Comparison of ENCODE assay signal across 13 cellular contexts in genomic region chr11:80414766-80415165, GRCh38.
A peak's percentile ranks its signal among the peaks of the same experiment; 100 is the strongest.
DNase-seq lines count a peak whose midpoint lies in the region; ATAC-seq, FAIRE-seq and TF ChIP-seq lines count a peak whose summit lies in the region.
"Had no signal": no experiment of that assay in that cellular context is flagged by ENCODE, and none has a peak within 500 bp of the region (broad histone marks: within the 10 kb centered on the region; RNA-seq: fewer than 3 reads in every experiment).

No MANE protein-coding gene starts in this region.

- H3K9ac ChIP-seq in endothelial cell of umbilical vein (replicated peaks; ENCODE audit: extremely low read depth, insufficient read depth, low read length): no peak overlapping the region
- H3K9ac ChIP-seq: parathyroid adenoma had no signal

- H3K4me1 ChIP-seq in endothelial cell of umbilical vein (ENCODE audit: control insufficient read depth, extremely low read depth, insufficient read depth, low read length): peaks cover 6% of the 10 kb centered on the region
- H3K4me1 ChIP-seq: parathyroid adenoma, testis had no signal

- peak overlapping the region; percentile 3 for H3K27ac ChIP-seq in endothelial cell of umbilical vein (ENCODE audit: insufficient read depth, low read depth, low read length)
- H3K27ac ChIP-seq: dorsolateral prefrontal cortex, parathyroid adenoma, testis had no signal

- H3K4me2 ChIP-seq in endothelial cell of umbilical vein (ENCODE audit: insufficient read depth, low read length): peak overlapping the region; percentile 40

- no peaks in the 10 kb centered on the region for H3K36me3 ChIP-seq in endothelial cell of umbilical vein (ENCODE audit: control insufficient read depth in 2 of 2, extremely low read depth in 1 of 2, insufficient read depth in 2 of 2, low read length in 2 of 2)

- no peak overlapping the region for H3K4me3 ChIP-seq in endothelial cell of umbilical vein (replicated peaks in 1 of 3; ENCODE audit: insufficient read depth in 1 of 3, low read depth in 1 of 3, low read length in 3 of 3)
- H3K4me3 ChIP-seq: dorsolateral prefrontal cortex, testis had no signal

- peak; percentile 80 for ATAC-seq in sciatic nerve
- ATAC-seq in GM19455 (IDR thresholded peaks at IDR 0.05; ENCODE audit: unreplicated experiment): no peak
- ATAC-seq: left lobe of liver had no signal

- no peaks in the 10 kb centered on the region for H3K9me1 ChIP-seq in endothelial cell of umbilical vein (replicated peaks; ENCODE audit: control insufficient read depth, extremely low read depth, insufficient read depth, low read length)

- TF ChIP-seq POLR2A in endothelial cell of umbilical vein (IDR thresholded peaks at IDR 0.05; ENCODE audit: low read depth, low read length): no peak

- no peaks in the 10 kb centered on the region for H3K9me3 ChIP-seq in endothelial cell of umbilical vein (replicated peaks; ENCODE audit: control insufficient read depth, insufficient read depth, low read length)
- H3K9me3 ChIP-seq: testis had no signal

- CTCF ChIA-PET in endothelial cell of umbilical vein (lab: Charles Lee): interaction anchor here (1.2 kb wide), 1 partner anchor 15 kb away, joined by 3 read pairs; no protein-coding TSS in a partner anchor

- dilution Hi-C loops in endothelial cell of umbilical vein (cut with MboI; ENCODE audit: extremely low pct_ligation_motif_present, low sequenced_read_pairs): no loop called here

- intact Hi-C loops in endothelial cell of umbilical vein (cut with micrococcal nuclease): no loop called here
- intact Hi-C loops in sciatic nerve (cut with DNase I): no loop called here

- FAIRE-seq in endothelial cell of umbilical vein (lab: Jason Lieb, UNC): no peak

- DNase-seq in HS-5 (ENCODE audit: low read depth): peak; percentile 24
- DNase-seq in RPMI7951 (ENCODE audit: low read depth): peak; percentile 15
- DNase-seq in endothelial cell of umbilical vein (ENCODE audit: low read depth, low spot score): peak; percentile 74
- DNase-seq in sciatic nerve (ENCODE audit: low spot score): no peak
- DNase-seq in cerebellar cortex (ENCODE audit: low spot score): no peak
- DNase-seq in middle frontal gyrus (ENCODE audit: extremely low spot score, low spot score): no peak
- DNase-seq: activated CD4-positive, alpha-beta T cell treated with anti-CD3 and anti-CD28 coated beads for 48 hours; dorsolateral prefrontal cortex; NCI-H2227 treated with DMSO at 0.1 percent for 48 hours; testis had no signal

- no peak for TF ChIP-seq CTCF in endothelial cell of umbilical vein (IDR thresholded peaks at IDR 0.05; ENCODE audit: extremely low read depth in 1 of 2, insufficient read depth in 1 of 2, low read depth in 1 of 2, low read length in 2 of 2)

- POLR2A ChIA-PET in endothelial cell of umbilical vein (lab: Charles Lee): interaction anchor here (1.1 kb wide), 1 partner anchor 9 kb away, joined by 3 read pairs; no protein-coding TSS in a partner anchor

- H3K79me2 ChIP-seq in endothelial cell of umbilical vein (ENCODE audit: control insufficient read depth, insufficient read depth, low read length): no peaks in the 10 kb centered on the region
- H3K79me2 ChIP-seq: parathyroid adenoma had no signal

- no peaks in the 10 kb centered on the region for H4K20me1 ChIP-seq in endothelial cell of umbilical vein (replicated peaks; ENCODE audit: control insufficient read depth, extremely low read depth, insufficient read depth, low read length)

- peak overlapping the region; percentile 12 for H2AFZ ChIP-seq in endothelial cell of umbilical vein (ENCODE audit: low read depth, low read length)
- H2AFZ ChIP-seq: parathyroid adenoma had no signal

- no TSS peak for BruUV-seq in endothelial cell of umbilical vein (replicated peaks; lab: Mats Ljungman, UMichigan)

- no peaks in the 10 kb centered on the region for H3K27me3 ChIP-seq in endothelial cell of umbilical vein (ENCODE audit: control insufficient read depth in 2 of 2, insufficient read depth in 2 of 2, low read length in 2 of 2)
- H3K27me3 ChIP-seq: dorsolateral prefrontal cortex, testis had no signal

TF ChIP-seq in endothelial cell of umbilical vein, 7 proteins besides CTCF, POLR2A, EP300 and RAD21:
- TF ChIP-seq MYC (IDR thresholded peaks at IDR 0.05; ENCODE audit: low read depth, low read length) (no peak), FOS (IDR thresholded peaks at IDR 0.05; ENCODE audit: borderline replicate concordance, insufficient read depth, low read length) (peak; percentile 31), JUN (IDR thresholded peaks at IDR 0.05; ENCODE audit: borderline replicate concordance, insufficient read depth, insufficient read length, low read depth) (peak; percentile 57), GATA2 (IDR thresholded peaks at IDR 0.05; ENCODE audit: insufficient read depth, insufficient read length, low read depth, low read length) (peak; percentile 31)

Comparison
In these comparisons a context has a peak if more than half of its experiments do, and no peak if none do; other contexts are left out.
1. DNase-seq: peak in HS-5 (single experiment), RPMI7951 (single experiment) and endothelial cell of umbilical vein (single experiment); none in sciatic nerve (single experiment), cerebellar cortex (single experiment) and middle frontal gyrus (single experiment).